1 cellular context compared by ENCODE assay signal in the genomic region with DNA sequence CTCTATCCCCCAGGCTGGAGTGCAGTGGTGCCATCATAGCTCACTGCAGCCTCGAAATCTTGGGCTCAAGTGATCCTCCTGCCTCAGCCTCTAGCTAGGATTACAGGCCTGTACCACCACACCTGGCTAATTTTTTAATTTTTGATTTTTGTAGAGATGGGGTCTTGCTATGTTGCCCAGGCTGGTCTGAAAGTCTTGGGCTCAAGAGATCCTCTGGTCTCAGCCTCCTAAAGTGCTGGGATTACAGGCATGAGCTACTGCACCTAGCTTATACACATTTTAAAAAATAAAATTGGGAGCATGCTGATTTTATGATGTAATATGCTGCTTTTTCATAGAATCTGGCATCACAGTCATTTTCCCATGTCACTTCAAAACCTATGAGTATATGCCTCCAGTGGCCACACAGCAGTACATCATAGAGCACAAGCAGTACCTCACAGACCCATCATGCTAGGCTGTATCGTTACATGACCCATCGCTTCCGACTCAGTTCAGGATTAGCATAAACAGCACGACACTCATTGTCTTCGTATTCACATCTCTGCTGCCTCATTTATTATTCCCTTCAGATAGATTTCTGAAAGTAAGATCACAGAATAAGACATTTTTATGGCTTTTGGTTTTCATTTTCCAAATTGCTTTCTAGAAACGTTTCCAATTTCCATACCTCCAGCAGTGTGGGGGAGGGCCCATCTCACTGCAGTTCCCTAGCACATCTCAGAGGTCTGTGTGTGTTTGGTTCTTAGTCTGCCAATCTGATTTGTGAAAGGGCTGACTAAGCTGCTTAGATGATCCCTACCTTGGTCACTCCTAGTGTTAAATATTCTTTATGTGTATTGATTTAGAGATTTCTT.
TF ChIP-seq lines count a peak whose summit lies in the region.

No MANE protein-coding gene starts in this region.

TF ChIP-seq in HCT116, 20 proteins besides CTCF, POLR2A, EP300 and RAD21:
- TF ChIP-seq, protein P1, sequence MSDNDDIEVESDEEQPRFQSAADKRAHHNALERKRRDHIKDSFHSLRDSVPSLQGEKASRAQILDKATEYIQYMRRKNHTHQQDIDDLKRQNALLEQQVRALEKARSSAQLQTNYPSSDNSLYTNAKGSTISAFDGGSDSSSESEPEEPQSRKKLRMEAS (IDR thresholded peaks at IDR 0.05), result no peak
- no peak for TF ChIP-seq ELF1 (IDR thresholded peaks at IDR 0.05; ENCODE audit: borderline replicate concordance, low read depth)
